In the genomic region with DNA sequence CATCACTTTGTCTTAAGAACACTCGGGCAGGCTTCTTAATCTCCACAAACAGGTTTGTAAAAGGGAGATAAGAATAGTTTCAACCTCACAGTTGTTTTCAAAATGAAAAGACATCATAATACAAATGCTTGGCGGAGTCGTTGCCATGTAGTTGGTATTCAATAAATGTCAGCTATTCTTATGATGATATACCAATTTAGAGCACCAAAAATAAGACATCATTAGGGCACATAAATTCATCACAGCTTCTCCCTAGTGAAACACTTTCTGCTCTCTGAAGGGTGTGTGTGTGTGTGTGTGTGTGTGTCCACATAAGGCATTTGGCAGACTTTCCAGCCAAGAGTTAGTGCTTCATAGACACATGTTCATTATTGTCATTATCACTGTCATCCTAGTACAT, we compare ENCODE assay signal across 21 cellular contexts. TPM values are rescaled to one million over a fixed set of nuclear protein-coding genes. Genes with fewer than 3 reads are reported as not detected.
DNase-seq lines count a peak whose midpoint lies in the region; ATAC-seq and TF ChIP-seq lines count a peak whose summit lies in the region.
"Had no signal": no experiment of that assay in that cellular context is flagged by ENCODE, and none has a peak within 500 bp of the region (broad histone marks: within the 10 kb centered on the region; RNA-seq: fewer than 3 reads in every experiment).

No MANE protein-coding gene starts in this region.

- CTCF ChIA-PET in GM10248 (lab: Yijun Ruan, JAX), result interaction anchor here (1.1 to 3.5 kb wide), 5 partner anchors 9 to 19 kb away, joined by 3 to 20 read pairs (median 7); no protein-coding TSS in a partner anchor

- H3K27ac ChIP-seq in left ventricle myocardium inferior (replicated peaks), result peak overlapping the region; percentile 49
- H3K27ac ChIP-seq in right cardiac atrium (ENCODE audit: low read length), result peak overlapping the region; percentile 36
- peak overlapping the region; percentile 69 to 91 (median 80) for H3K27ac ChIP-seq in gastrocnemius medialis
- H3K27ac ChIP-seq: 22Rv1, BLaER1, C4-2B had no signal

- H3K9me3 ChIP-seq in left ventricle myocardium inferior (replicated peaks) (no peaks in the 10 kb centered on the region), right cardiac atrium (ENCODE audit: control insufficient read depth, low read length) (no peaks in the 10 kb centered on the region), gastrocnemius medialis (no peaks in the 10 kb centered on the region)
- H3K9me3 ChIP-seq: BLaER1, Caco-2 had no signal

- DNase-seq in left ventricle myocardium inferior (no peak), Right ventricle myocardium superior (no peak), right cardiac atrium (no peak), left cardiac atrium (no peak), gastrocnemius medialis (no peak), NK-92 (lab: John Stamatoyannopoulos, UW; ENCODE audit: unreplicated experiment) (no peak), GM10248 (ENCODE audit: extremely low spot score) (no peak), NCI-H446 (lab: John Stamatoyannopoulos, UW) (no peak)
- DNase-seq: Caco-2; CD4-positive, CD25-positive, alpha-beta regulatory T cell; CD8-positive, alpha-beta T cell; DMS153; DMS79; EL; GDM1; H9 had no signal

- H3K4me3 ChIP-seq in left ventricle myocardium inferior (no peak overlapping the region), right cardiac atrium (ENCODE audit: low read length) (no peak overlapping the region), gastrocnemius medialis (no peak overlapping the region)
- H3K4me3 ChIP-seq: BLaER1, GM23338 had no signal

- no peak for ATAC-seq in Right ventricle myocardium superior (ENCODE audit: poor library complexity)
- peak; percentile 27 to 29 for ATAC-seq in right cardiac atrium
- no peak for ATAC-seq in left cardiac atrium
- no peak for ATAC-seq in gastrocnemius medialis
- ATAC-seq: CD8-positive, alpha-beta T cell; GM23338; HCT116 had no signal

- in situ Hi-C loops in gastrocnemius medialis (cut with MboI; ENCODE audit: low sequenced_read_pairs in 4 of 4), result no loop called here

- no peak for TF ChIP-seq CTCF in left ventricle myocardium inferior (IDR thresholded peaks at IDR 0.05; ENCODE audit: borderline replicate concordance)
- no peak for TF ChIP-seq CTCF in gastrocnemius medialis (IDR thresholded peaks at IDR 0.05 in 4 of 5, conservative IDR thresholded peaks at IDR 0.05 in 1 of 5)
- TF ChIP-seq CTCF in GM10248 (IDR thresholded peaks at IDR 0.05; ENCODE audit: control extremely low read depth, extremely low read depth, low read depth, missing control alignments), result no peak

- no peak for TF ChIP-seq POLR2A in gastrocnemius medialis (IDR thresholded peaks at IDR 0.05)

- WGBS in right cardiac atrium, result 76% methylated on average over 3 of the region's 3 CpGs

- H3K27me3 ChIP-seq in left ventricle myocardium inferior (ENCODE audit: low read depth), result no peaks in the 10 kb centered on the region
- no peaks in the 10 kb centered on the region for H3K27me3 ChIP-seq in right cardiac atrium (ENCODE audit: control insufficient read depth, insufficient read depth)
- no peaks in the 10 kb centered on the region for H3K27me3 ChIP-seq in gastrocnemius medialis
- H3K27me3 ChIP-seq: BLaER1 had no signal

- H3K4me1 ChIP-seq in left ventricle myocardium inferior (peaks cover 41% of the 10 kb centered on the region), right cardiac atrium (ENCODE audit: control insufficient read depth, insufficient read depth, low read length) (peaks cover 6% of the 10 kb centered on the region), gastrocnemius medialis (peaks cover 39 to 51% of the 10 kb centered on the region in 2 donors)
- H3K4me1 ChIP-seq: BLaER1, Caco-2 had no signal

- intact Hi-C loops in left ventricle myocardium inferior (cut with micrococcal nuclease) (no loop called here), Right ventricle myocardium superior (cut with DNase I) (no loop called here), right cardiac atrium (cut with DNase I) (no loop called here), left cardiac atrium (cut with DNase I) (no loop called here), gastrocnemius medialis (cut with DNase I; ENCODE audit: low total_unique reads) (no loop called here)

- H3K36me3 ChIP-seq in left ventricle myocardium inferior, result no peaks in the 10 kb centered on the region
- H3K36me3 ChIP-seq in gastrocnemius medialis, result peaks cover 0 to 6% of the 10 kb centered on the region in 2 donors

- POLR2A ChIA-PET in GM10248 (lab: Yijun Ruan, JAX), result no interaction called here

RNA-seq across cellular contexts. Expression of a gene that starts 10.8 kb away (rescaled TPM):
- total RNA-seq in left ventricle myocardium inferior, result 174 TPM
- 187 TPM for total RNA-seq in Right ventricle myocardium superior
- 100 to 1,000 TPM; 106 to 206 (median 182) TPM for total RNA-seq in right cardiac atrium
- polyA plus RNA-seq in right cardiac atrium, result 92.7 TPM
- total RNA-seq in left cardiac atrium, result 100 to 1,000 TPM; 126 to 138 TPM
- 10 to 100 TPM in 1 of 4 donors, 1 to 10 TPM in 3; 6.1 to 15.2 (median 8.0) TPM for total RNA-seq in gastrocnemius medialis

Comparison
In these comparisons a context has a peak if more than half of its experiments do, and no peak if none do; other contexts are left out.
1. ATAC-seq: peak in right cardiac atrium (2 of 2); none in Right ventricle myocardium superior (single experiment), left cardiac atrium (0 of 2) and gastrocnemius medialis (0 of 2).
2. RNA of a gene that starts 10.8 kb away (total RNA-seq): 106 to 206 TPM in right cardiac atrium, 187 TPM in Right ventricle myocardium superior (single experiment), 174 TPM in left ventricle myocardium inferior (single experiment) and 126 to 138 TPM in left cardiac atrium; 6.1 to 15.2 TPM in gastrocnemius medialis; every median in the first group is over 4 times any median in the second.
3. Peak in every context shown above with its lines, with median percentiles within 50 percentile points of each other: H3K27ac ChIP-seq.